In the genomic region with DNA sequence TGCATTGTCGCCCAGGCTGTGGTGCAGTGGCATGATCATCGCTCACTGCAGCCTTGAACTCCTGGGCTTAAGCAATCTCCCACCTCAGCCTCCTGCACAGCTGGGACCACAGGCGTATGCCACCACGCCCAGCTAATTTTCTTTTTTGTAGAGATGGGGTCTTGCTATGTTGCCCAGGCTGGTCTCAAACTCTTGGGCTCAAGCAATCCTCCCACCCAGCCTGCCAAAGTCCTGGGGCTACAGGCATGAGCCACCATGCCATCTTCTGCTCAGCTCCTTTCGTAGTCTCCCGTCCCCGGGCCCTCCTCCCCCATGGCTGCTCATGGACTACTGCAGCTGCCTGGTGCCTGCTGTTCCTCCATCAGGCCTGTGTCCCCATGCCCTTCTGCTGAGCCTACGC, we compare ENCODE assay signal across 20 cellular contexts. TPM values are rescaled to one million over a fixed set of nuclear protein-coding genes. Genes with fewer than 3 reads are reported as not detected.
A peak's percentile ranks its signal among the peaks of the same experiment; 100 is the strongest.
DNase-seq lines count a peak whose midpoint lies in the region; ATAC-seq, FAIRE-seq and TF ChIP-seq lines count a peak whose summit lies in the region.
"Had no signal": no experiment of that assay in that cellular context is flagged by ENCODE, and none has a peak within 500 bp of the region (broad histone marks: within the 10 kb centered on the region; RNA-seq: fewer than 3 reads in every experiment).

No MANE protein-coding gene starts in this region.

- whole genome bisulfite sequencing in K562 (ENCODE audit: insufficient coverage, low coverage, missing lambda C conversion rate), result 80% methylated on average over 7 of the region's 8 CpGs
- WGBS in HepG2 (ENCODE audit: low lambda C conversion rate), result 90% methylated on average over 8 of the region's 8 CpGs
- 97 to 98% methylated on average over 8 of the region's 8 CpGs for whole genome bisulfite sequencing in transverse colon (ENCODE audit: low coverage in 1 of 2), 2 donors

- H3K27me3 Mint-ChIP-seq in T-cell, result no peaks in the 10 kb centered on the region
- H3K27me3 Mint-ChIP-seq: CD4-positive, alpha-beta memory T cell; IgD-negative memory B cell had no signal

- BruUV-seq in K562 (replicated peaks; lab: Mats Ljungman, UMichigan), result no TSS peak
- BruUV-seq in HepG2 (replicated peaks; lab: Mats Ljungman, UMichigan), result no TSS peak

- TF ChIP-seq EP300 in K562 (IDR thresholded peaks at IDR 0.05; ENCODE audit: low read length), result no peak
- no peak for TF ChIP-seq EP300 in HepG2 (IDR thresholded peaks at IDR 0.05; ENCODE audit: low read depth in 2 of 2, low read length in 2 of 2)
- TF ChIP-seq EP300 in HepG2 (CRISPR knock-in tag; IDR thresholded peaks at IDR 0.05; ENCODE audit: borderline replicate concordance), result no peak
- no peak for TF ChIP-seq EP300 in transverse colon (IDR thresholded peaks at IDR 0.05; ENCODE audit: low read depth)

- H4K20me1 ChIP-seq in K562 (replicated peaks; ENCODE audit: control insufficient read depth, insufficient read depth, low read length) (no peaks in the 10 kb centered on the region), HepG2 (ENCODE audit: insufficient read depth, low read length) (no peaks in the 10 kb centered on the region)

- H3K4me2 ChIP-seq in K562 (ENCODE audit: insufficient read depth, low read length) (no peak overlapping the region), HepG2 (ENCODE audit: low read depth, low read length) (no peak overlapping the region)

- H3K79me2 ChIP-seq in K562 (ENCODE audit: control insufficient read depth, insufficient read depth, low read length), result no peaks in the 10 kb centered on the region
- H3K79me2 ChIP-seq in HepG2 (ENCODE audit: insufficient read depth, low read length), result no peaks in the 10 kb centered on the region

- H3K9me3 Mint-ChIP-seq in T-cell, result no peaks in the 10 kb centered on the region
- H3K9me3 Mint-ChIP-seq: CD4-positive, alpha-beta memory T cell; HFFc6; IgD-negative memory B cell had no signal

- TF ChIP-seq POLR2A in K562 (conservative IDR thresholded peaks at IDR 0.05), result no peak
- no peak for TF ChIP-seq POLR2A in HepG2 (IDR thresholded peaks at IDR 0.05; ENCODE audit: insufficient read depth in 1 of 2, low read depth in 2 of 2, low read length in 2 of 2)
- no peak for TF ChIP-seq POLR2A in transverse colon (IDR thresholded peaks at IDR 0.05)

- H3K27ac ChIP-seq in K562 (ENCODE audit: extremely low read depth, low read depth, low read length) (no peak overlapping the region), HepG2 (ENCODE audit: extremely low read length, insufficient read depth, low read length) (no peak overlapping the region), transverse colon (peak overlapping the region in 3 of 4 donors; percentile 22 to 36 (median 35))
- H3K27ac ChIP-seq: C4-2B had no signal

- no peaks in the 10 kb centered on the region for H3K9me1 ChIP-seq in K562 (ENCODE audit: control insufficient read depth, insufficient read depth, low read length)

- CTCF ChIA-PET in K562 (lab: Yijun Ruan, JAX; ENCODE audit: low intra/inter-chr PET ratio), result no interaction called here
- CTCF ChIA-PET in HepG2 (lab: Yijun Ruan, JAX; ENCODE audit: low intra/inter-chr PET ratio, low total read pairs), result no interaction called here
- CTCF ChIA-PET in T-cell (lab: Charles Lee), result no interaction called here

- TF ChIP-seq CTCF in K562 (IDR thresholded peaks at IDR 0.05 in 2 of 3, conservative IDR thresholded peaks at IDR 0.05 in 1 of 3; ENCODE audit: insufficient read depth in 2 of 3, low read depth in 1 of 3, low read length in 3 of 3) (no peak), HepG2 (CRISPR knock-in tag; IDR thresholded peaks at IDR 0.05) (no peak), transverse colon (IDR thresholded peaks at IDR 0.05) (no peak)

- TF ChIP-seq RAD21 in K562 (CRISPR knock-in tag; conservative IDR thresholded peaks at IDR 0.05 in 1 of 2, IDR thresholded peaks at IDR 0.05 in 1 of 2), result no peak
- TF ChIP-seq RAD21 in HepG2 (CRISPR knock-in tag; IDR thresholded peaks at IDR 0.05), result no peak

- FAIRE-seq in K562 (lab: Jason Lieb, UNC) (no peak), HepG2 (lab: Jason Lieb, UNC) (no peak)
- FAIRE-seq: A204.1, HTR-8/SVneo had no signal

- H3K27ac Mint-ChIP-seq in T-cell, result no peak overlapping the region
- H3K27ac Mint-ChIP-seq: HFFc6 had no signal

- DNase-seq in activated effector memory CD4-positive, alpha-beta T cell treated with anti-CD3 and anti-CD28 coated beads, Interleukin-2, amount 50 U/mL, for 16 hours, result peak; percentile 30
- no peak for DNase-seq in activated effector memory CD4-positive, alpha-beta T cell treated with Interleukin-2 at 50 U/mL for 16 hours
- DNase-seq in K562 (ENCODE audit: extremely low read depth in 1 of 4, low spot score in 3 of 4), result no peak
- DNase-seq in HepG2 (ENCODE audit: low spot score), result no peak
- DNase-seq in transverse colon, result no peak
- no peak for DNase-seq in T-cell
- DNase-seq: AML-193; CD4-positive, alpha-beta memory T cell; DMS79 treated with DMSO at 0.1 percent for 48 hours; GF-D8; GOT3; H7; HFFc6 had no signal

- no peak for ATAC-seq in K562
- ATAC-seq in HepG2, result no peak
- no peak for ATAC-seq in esophagus mucosa
- no peak for ATAC-seq in HG03565 (IDR thresholded peaks at IDR 0.05; ENCODE audit: unreplicated experiment)
- no peak for ATAC-seq in T-cell (replicated peaks in 1 of 4)
- ATAC-seq: HCT116 had no signal

- no peaks in the 10 kb centered on the region for H3K9me3 ChIP-seq in K562 (replicated peaks; ENCODE audit: control insufficient read depth, insufficient read depth, low read depth, low read length)
- no peaks in the 10 kb centered on the region for H3K9me3 ChIP-seq in HepG2 (ENCODE audit: low read length)
- H3K9me3 ChIP-seq in transverse colon, result no peaks in the 10 kb centered on the region

- H3K4me1 Mint-ChIP-seq in T-cell, result no peaks in the 10 kb centered on the region

- H3K4me3 ChIP-seq in K562, result no peak overlapping the region
- no peak overlapping the region for H3K4me3 ChIP-seq in HepG2 (replicated peaks in 1 of 3; ENCODE audit: insufficient read depth in 1 of 3, low read depth in 2 of 3, low read length in 3 of 3)
- no peak overlapping the region for H3K4me3 ChIP-seq in transverse colon

- peaks cover 67% of the 10 kb centered on the region for H3K36me3 Mint-ChIP-seq in T-cell

- H3K4me1 ChIP-seq in K562 (replicated peaks in 1 of 2; ENCODE audit: control insufficient read depth in 2 of 2, insufficient read depth in 2 of 2, low read length in 2 of 2) (no peaks in the 10 kb centered on the region), HepG2 (ENCODE audit: insufficient read depth, low read length) (no peaks in the 10 kb centered on the region), transverse colon (peaks cover 0 to 11% (median 0%) of the 10 kb centered on the region in 4 donors)

- in situ Hi-C loops in K562 (cut with MboI), result no loop called here
- in situ Hi-C loops in HepG2 (cut with HindIII; ENCODE audit: extremely low pct_ligation_motif_present, low pct_unique_long_range_greater_than_20kb), result no loop called here
- in situ Hi-C loops in transverse colon (cut with MboI; ENCODE audit: low pct_ligation_motif_present in 1 of 4, low pct_unique_long_range_greater_than_20kb in 1 of 4, low sequenced_read_pairs in 3 of 4), result no loop called here

- intact Hi-C loops in K562 (cut with micrococcal nuclease) (no loop called here), HepG2 (cut with micrococcal nuclease; ENCODE audit: unreplicated experiment) (loop anchor here (10.0 kb wide), 1 partner anchor 53 kb away; no protein-coding TSS in a partner anchor), transverse colon (cut with DNase I; ENCODE audit: low total_unique reads) (no loop called here)

- POLR2A ChIA-PET in K562 (lab: Yijun Ruan, JAX) (interaction anchor here (0.6 kb wide), 1 partner anchor 37 kb away, joined by 3 read pairs; no protein-coding TSS in a partner anchor), HepG2 (lab: Yijun Ruan, JAX) (no interaction called here), T-cell (lab: Charles Lee) (no interaction called here)

- H3K27me3 ChIP-seq in K562 (ENCODE audit: control insufficient read depth in 2 of 2, insufficient read depth in 2 of 2, low read length in 2 of 2) (no peaks in the 10 kb centered on the region), HepG2 (ENCODE audit: control insufficient read depth in 1 of 2, insufficient read depth in 2 of 2, low read length in 2 of 2) (no peaks in the 10 kb centered on the region; a peak in 1 of 5 replicates), transverse colon (no peaks in the 10 kb centered on the region)

- peaks cover 68% of the 10 kb centered on the region for H3K36me3 ChIP-seq in K562 (ENCODE audit: control insufficient read depth, insufficient read depth, low read length)
- peaks cover 13 to 53% of the 10 kb centered on the region in 2 experiments for H3K36me3 ChIP-seq in HepG2 (replicated peaks in 1 of 2; ENCODE audit: control insufficient read depth in 1 of 2, insufficient read depth in 2 of 2, low read length in 2 of 2)
- peaks cover 0 to 32% (median 9%) of the 10 kb centered on the region in 4 donors for H3K36me3 ChIP-seq in transverse colon

- no peak overlapping the region for H2AFZ ChIP-seq in K562 (ENCODE audit: low read depth, low read length)
- H2AFZ ChIP-seq in HepG2 (ENCODE audit: low read length), result no peak overlapping the region

- no peak overlapping the region for H3K4me3 Mint-ChIP-seq in T-cell
- H3K4me3 Mint-ChIP-seq: HFFc6, IgD-negative memory B cell had no signal

- H3K9ac ChIP-seq in K562 (ENCODE audit: insufficient read depth in 1 of 2, low read depth in 2 of 2, low read length in 2 of 2), result no peak overlapping the region
- H3K9ac ChIP-seq in HepG2 (ENCODE audit: insufficient read depth, low read depth, low read length), result no peak overlapping the region

RNA-seq across cellular contexts. Expression of gene TAPT1, which starts 58.1 kb away (rescaled TPM):
- 55.5 and 117 TPM in 2 replicates for total RNA-seq in K562 (2011; cell fraction: chromatin; rRNA removed; ENCODE audit: low replicate concordance)
- 30.7 and 36.2 TPM in 2 replicates for total RNA-seq in K562 (2011; cell fraction: nucleolus; rRNA removed)
- total RNA-seq in K562 (2011; cell fraction: nucleoplasm; rRNA removed), result 54.6 and 84.4 TPM in 2 replicates
- 10.2 and 10.3 TPM in 2 replicates for total RNA-seq in K562 (2014; rRNA removed)
- total RNA-seq in K562 (2014; rRNA removed; fragmentation: Illumina TruSeq; extraction: Trizol), result 28.6 and 28.7 TPM in 2 replicates
- 19.9 and 22.7 TPM in 2 replicates for total RNA-seq in K562 (2015; rRNA removed; fragmentation: Illumina TruSeq; extraction: Trizol)
- total RNA-seq in K562 (2021), result 20.9 and 27.6 TPM in 2 replicates
- polyA plus RNA-seq in K562 (2011; rRNA removed), result 35.0 and 36.7 TPM in 2 replicates
- 9.9 and 17.5 TPM in 2 replicates for polyA plus RNA-seq in K562 (2011; cell fraction: cytosol; rRNA removed)
- polyA plus RNA-seq in K562 (2011; cell fraction: nucleus; rRNA removed), result 34.8 and 53.3 TPM in 2 replicates
- 9.3 and 24.5 TPM in 2 replicates for polyA plus RNA-seq in K562 (2012)
- 18.5 and 20.7 TPM in 2 replicates for polyA plus RNA-seq in K562 (2014; fragmentation: Illumina TruSeq; extraction: Trizol)
- polyA plus RNA-seq in K562 (2014; fragmentation: Nextera tagmentation; extraction: Ambion mirVana), result 1 to 10 TPM; 1.6 to 2.7 TPM
- 15.2 and 16.6 TPM in 2 replicates for polyA plus RNA-seq in K562 (2014; rRNA removed)
- 47.2 and 58.1 TPM in 2 replicates for polyA minus RNA-seq in K562 (2011; rRNA and poly(A)+ RNA removed)
- 11.8 and 18.6 TPM in 2 replicates for polyA minus RNA-seq in K562 (2011; cell fraction: cytosol; rRNA and poly(A)+ RNA removed)
- 31.8 and 78.0 TPM in 2 replicates for polyA minus RNA-seq in K562 (2011; cell fraction: nucleus; rRNA and poly(A)+ RNA removed)
- total RNA-seq in HepG2 (2016; rRNA removed; fragmentation: Illumina TruSeq; extraction: Trizol), result 16.3 and 24.5 TPM in 2 replicates
- 3.1 and 5.0 TPM in 2 replicates for total RNA-seq in HepG2 (2016; cell fraction: cytosol; rRNA removed; fragmentation: Illumina TruSeq; extraction: Trizol; ENCODE audit: low read depth)
- total RNA-seq in HepG2 (2016; cell fraction: insoluble cytoplasmic fraction; rRNA removed; fragmentation: Illumina TruSeq; extraction: Trizol), result 11.6 and 24.9 TPM in 2 replicates
- total RNA-seq in HepG2 (2016; cell fraction: membrane; rRNA removed; fragmentation: Illumina TruSeq; extraction: Trizol), result 10.7 and 11.1 TPM in 2 replicates
- 37.3 and 37.6 TPM in 2 replicates for total RNA-seq in HepG2 (2016; cell fraction: nucleus; rRNA removed; fragmentation: Illumina TruSeq; extraction: Trizol)
- polyA plus RNA-seq in HepG2 (2011; rRNA removed), result 23.3 and 25.3 TPM in 2 replicates
- polyA plus RNA-seq in HepG2 (2011; cell fraction: cytosol; rRNA removed), result 8.3 and 13.6 TPM in 2 replicates
- 30.6 and 35.1 TPM in 2 replicates for polyA plus RNA-seq in HepG2 (2011; cell fraction: nucleus; rRNA removed)
- 19.8 and 24.0 TPM in 2 replicates for polyA plus RNA-seq in HepG2 (2012)
- polyA plus RNA-seq in HepG2 (2016; cell fraction: cytosol; fragmentation: Illumina TruSeq; extraction: Trizol; ENCODE audit: low read depth), result 2.9 and 3.6 TPM in 2 replicates
- polyA plus RNA-seq in HepG2 (2016; cell fraction: insoluble cytoplasmic fraction; fragmentation: Illumina TruSeq; extraction: Trizol; ENCODE audit: low read depth), result 10.6 and 12.6 TPM in 2 replicates
- polyA plus RNA-seq in HepG2 (2016; cell fraction: membrane; fragmentation: Illumina TruSeq; extraction: Trizol; ENCODE audit: low read depth), result 6.8 and 7.3 TPM in 2 replicates
- polyA plus RNA-seq in HepG2 (2016; cell fraction: nucleus; fragmentation: Illumina TruSeq; extraction: Trizol; ENCODE audit: insufficient read depth, low read depth), result 51.8 and 52.9 TPM in 2 replicates
- polyA minus RNA-seq in HepG2 (2011; rRNA and poly(A)+ RNA removed; ENCODE audit: low replicate concordance), result 15.2 and 37.2 TPM in 2 replicates
- polyA minus RNA-seq in HepG2 (2011; cell fraction: cytosol; rRNA and poly(A)+ RNA removed), result 17.0 and 19.9 TPM in 2 replicates
- 102 TPM in 2 replicates for polyA minus RNA-seq in HepG2 (2011; cell fraction: nucleus; rRNA and poly(A)+ RNA removed)
- total RNA-seq in transverse colon, result 10 to 100 TPM; 21.5 to 54.6 (median 29.8) TPM
- total RNA-seq in esophagus mucosa, result 12.9 TPM
- total RNA-seq in T-cell, result 10 to 100 TPM; 41.1 to 77.9 (median 50.3) TPM

Comparison
In these comparisons a context has a peak if more than half of its experiments do, and no peak if none do; other contexts are left out.
1. H3K27ac ChIP-seq: peak in transverse colon (3 of 4); none in K562 (single experiment) and HepG2 (single experiment).